ENCODE assay signal across 28 cellular contexts in genomic region chr5:156189628-156190027, GRCh38.
DNase-seq lines count a peak whose midpoint lies in the region; ATAC-seq, FAIRE-seq and TF ChIP-seq lines count a peak whose summit lies in the region.
"Had no signal": no experiment of that assay in that cellular context is flagged by ENCODE, and none has a peak within 500 bp of the region (broad histone marks: within the 10 kb centered on the region; RNA-seq: fewer than 3 reads in every experiment).

No MANE protein-coding gene starts in this region.

- H3K4me3 Mint-ChIP-seq in CD14-positive monocyte: no peak overlapping the region
- H3K4me3 Mint-ChIP-seq: B cell; CD4-positive, alpha-beta memory T cell; CD4-positive, alpha-beta T cell; CD4-positive, CD25-positive, alpha-beta regulatory T cell; CD8-positive, alpha-beta memory T cell; CD8-positive, alpha-beta T cell had no signal

- no peaks in the 10 kb centered on the region for H3K4me1 Mint-ChIP-seq in CD14-positive monocyte
- H3K4me1 Mint-ChIP-seq: B cell; CD4-positive, alpha-beta memory T cell; CD4-positive, CD25-positive, alpha-beta regulatory T cell; CD8-positive, alpha-beta memory T cell had no signal

- no peaks in the 10 kb centered on the region for H3K36me3 Mint-ChIP-seq in CD14-positive monocyte
- H3K36me3 Mint-ChIP-seq: CD4-positive, alpha-beta memory T cell; CD4-positive, CD25-positive, alpha-beta regulatory T cell; CD8-positive, alpha-beta memory T cell; CD8-positive, alpha-beta T cell had no signal

- H3K9me3 ChIP-seq in A549: 0 out of 3 replicates have a peak, but pooled peaks cover 4% of the 10 kb centered on the region
- H3K9me3 ChIP-seq: BE2C; BLaER1; BLaER1 treated with 17β-estradiol and CSF1 and Interleukin-3, amounts not matched to agents 10 nM and 100 nM; Caco-2 had no signal

- H3K9me3 Mint-ChIP-seq in CD14-positive monocyte: peaks cover 0 to 6% (median 0%) of the 10 kb centered on the region in 7 donors
- H3K9me3 Mint-ChIP-seq: CD8-positive, alpha-beta memory T cell; CD8-positive, alpha-beta T cell had no signal

- intact Hi-C loops in CD14-positive monocyte (cut with micrococcal nuclease): no loop called here

- POLR2A ChIA-PET in A549 (lab: Yijun Ruan, JAX): no interaction called here

- H3K4me3 ChIP-seq in A549: no peak overlapping the region
- H3K4me3 ChIP-seq: BLaER1; BLaER1 treated with 17β-estradiol and CSF1 and Interleukin-3, amounts not matched to agents 10 nM and 100 nM had no signal

- CTCF ChIA-PET in A549 (lab: Yijun Ruan, JAX): no interaction called here

- no peak for TF ChIP-seq RAD21 in A549 (conservative IDR thresholded peaks at IDR 0.05 in 1 of 2, IDR thresholded peaks at IDR 0.05 in 1 of 2)

- peaks cover 32% of the 10 kb centered on the region for H3K4me1 ChIP-seq in A549
- H3K4me1 ChIP-seq: BE2C, BLaER1, Caco-2 had no signal

- no peak overlapping the region for H3K4me2 ChIP-seq in A549
- H3K4me2 ChIP-seq: BLaER1; BLaER1 treated with 17β-estradiol and CSF1 and Interleukin-3, amounts not matched to agents 10 nM and 100 nM had no signal

- H3K27me3 Mint-ChIP-seq in CD14-positive monocyte (ENCODE audit: low read depth in 3 of 3): peaks cover 0 to 3% (median 0%) of the 10 kb centered on the region in 3 donors
- H3K27me3 Mint-ChIP-seq: B cell; CD4-positive, alpha-beta memory T cell; CD4-positive, alpha-beta T cell had no signal

- WGBS in A549 (ENCODE audit: missing lambda C conversion rate): 96% methylated on average over 4 of the region's 4 CpGs

- no peak for TF ChIP-seq EP300 in A549 (IDR thresholded peaks at IDR 0.05)

- DNase-seq in A549 (ENCODE audit: low read depth in 1 of 2, low spot score in 1 of 2) (no peak), CD14-positive monocyte (ENCODE audit: low spot score) (no peak)
- DNase-seq: 8988T; ACHN; AML-193; BE2C; C1 segment of cervical spinal cord; Caco-2; Calu3; CD4-positive, alpha-beta memory T cell; CD4-positive, alpha-beta T cell; CD4-positive, CD25-positive, alpha-beta regulatory T cell; CD8-positive, alpha-beta memory T cell; CD8-positive, alpha-beta T cell; COR-L47; DMS 273 treated with DMSO at 0.1 percent for 48 hours; DMS153; DMS53; DMS79; DMS79 treated with DMSO at 0.1 percent for 48 hours; DND-41; EL had no signal

- peak overlapping the region; percentile 12 to 91; a peak in 4 of 6 replicates for H3K27ac ChIP-seq in A549
- H3K27ac ChIP-seq: 22Rv1; BLaER1; BLaER1 treated with 17β-estradiol and CSF1 and Interleukin-3, amounts not matched to agents 10 nM and 100 nM; C4-2B had no signal

- TF ChIP-seq POLR2A in A549 (IDR thresholded peaks at IDR 0.05; ENCODE audit: low read length): no peak

- FAIRE-seq in A549 (lab: Jason Lieb, UNC): no peak
- FAIRE-seq: A204.1 had no signal

- no peak overlapping the region for H3K27ac Mint-ChIP-seq in CD14-positive monocyte
- H3K27ac Mint-ChIP-seq: B cell; CD4-positive, alpha-beta memory T cell; CD4-positive, alpha-beta T cell; CD4-positive, CD25-positive, alpha-beta regulatory T cell; CD8-positive, alpha-beta memory T cell; CD8-positive, alpha-beta T cell had no signal

- ATAC-seq in A549: no peak
- ATAC-seq: CD8-positive, alpha-beta T cell had no signal

- TF ChIP-seq CTCF in A549 (IDR thresholded peaks at IDR 0.05) (no peak), CD14-positive monocyte (IDR thresholded peaks at IDR 0.05) (no peak)

TF ChIP-seq in A549, 52 proteins besides CTCF, POLR2A, EP300 and RAD21:
- TF ChIP-seq NFE2L2 (conservative IDR thresholded peaks at IDR 0.05; ENCODE audit: low read length) (no peak), MAFK (IDR thresholded peaks at IDR 0.05; ENCODE audit: partially characterized antibody) (no peak), HDAC2 (IDR thresholded peaks at IDR 0.05) (no peak)
- TF ChIP-seq, protein P1, sequence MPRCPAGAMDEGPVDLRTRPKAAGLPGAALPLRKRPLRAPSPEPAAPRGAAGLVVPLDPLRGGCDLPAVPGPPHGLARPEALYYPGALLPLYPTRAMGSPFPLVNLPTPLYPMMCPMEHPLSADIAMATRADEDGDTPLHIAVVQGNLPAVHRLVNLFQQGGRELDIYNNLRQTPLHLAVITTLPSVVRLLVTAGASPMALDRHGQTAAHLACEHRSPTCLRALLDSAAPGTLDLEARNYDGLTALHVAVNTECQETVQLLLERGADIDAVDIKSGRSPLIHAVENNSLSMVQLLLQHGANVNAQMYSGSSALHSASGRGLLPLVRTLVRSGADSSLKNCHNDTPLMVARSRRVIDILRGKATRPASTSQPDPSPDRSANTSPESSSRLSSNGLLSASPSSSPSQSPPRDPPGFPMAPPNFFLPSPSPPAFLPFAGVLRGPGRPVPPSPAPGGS (IDR thresholded peaks at IDR 0.05): no peak
